In genomic region chr3:98593046-98593936, GRCh38 we compare ENCODE assay signal across 1 cellular context.
A peak's percentile ranks its signal among the peaks of the same experiment; 100 is the strongest.
TF ChIP-seq lines count a peak whose summit lies in the region.

CPOX (minus strand) TSS chr3:98593611; CDS start chr3:98593504, 107 bp downstream.

TF ChIP-seq in K562, 482 proteins besides CTCF, POLR2A, EP300 and RAD21 (continued from another document and continues in another):
- peak; percentile 46 for TF ChIP-seq PRDM10 (IDR thresholded peaks at IDR 0.05; ENCODE audit: partially characterized antibody)
- 0 out of 2 replicates have a peak, but pooled peaks have one; percentile 49 for TF ChIP-seq MITF (IDR thresholded peaks at IDR 0.05)
- peak in 1 of 3 experiments; percentile 40 for TF ChIP-seq YY1 (IDR thresholded peaks at IDR 0.05; ENCODE audit: borderline replicate concordance in 1 of 3, control insufficient read depth in 1 of 3, extremely low read depth in 1 of 3, insufficient read depth in 3 of 3, insufficient read length in 1 of 3, insufficient replicate concordance in 2 of 3, low read depth in 1 of 3, low read length in 2 of 3)
- TF ChIP-seq ZKSCAN1 (IDR thresholded peaks at IDR 0.05; ENCODE audit: low read depth, low read length): peak; percentile 18; the same call in 1 of the 2 replicates
- no peak for TF ChIP-seq ARID3A (IDR thresholded peaks at IDR 0.05; ENCODE audit: borderline replicate concordance, low read depth, low read length)
- peak; percentile 88 for TF ChIP-seq HCFC1 (IDR thresholded peaks at IDR 0.05; ENCODE audit: low read depth, low read length)
- no peak for TF ChIP-seq ZNF175 (CRISPR knock-in tag; IDR thresholded peaks at IDR 0.05; ENCODE audit: low read depth)
- peak in 1 of 2 experiments; percentile 52; a peak in 2 of 4 replicates for TF ChIP-seq HDAC1 (IDR thresholded peaks at IDR 0.05)
- TF ChIP-seq ATF7 (IDR thresholded peaks at IDR 0.05): peak; percentile 47; the same call in 1 of the 2 replicates
- peak; percentile 89 to 90 for TF ChIP-seq FOXK2 (conservative IDR thresholded peaks at IDR 0.05 in 1 of 2, IDR thresholded peaks at IDR 0.05 in 1 of 2; ENCODE audit: low read depth in 2 of 2)
- peak; percentile 36; the same call in 1 of the 2 replicates for TF ChIP-seq L3MBTL2 (IDR thresholded peaks at IDR 0.05)
- TF ChIP-seq RBBP5 (IDR thresholded peaks at IDR 0.05; ENCODE audit: borderline replicate concordance, insufficient read depth, low read length, poor library complexity, severe bottlenecking): peak; percentile 73
- peak; percentile 61 for TF ChIP-seq JUND (IDR thresholded peaks at IDR 0.05; ENCODE audit: borderline replicate concordance, low read depth, low read length)
- TF ChIP-seq JUND (tag; IDR thresholded peaks at IDR 0.05; ENCODE audit: borderline replicate concordance, low read depth, low read length): no peak
- TF ChIP-seq SETDB1 (IDR thresholded peaks at IDR 0.05; ENCODE audit: low read length): no peak
- peak; percentile 50 to 80 for TF ChIP-seq MNT (conservative IDR thresholded peaks at IDR 0.05)
- TF ChIP-seq TAF1 (IDR thresholded peaks at IDR 0.05; ENCODE audit: control insufficient read depth, extremely low read depth, insufficient read depth, low read length, severe bottlenecking): peak; percentile 57
- no peak for TF ChIP-seq BMI1 (IDR thresholded peaks at IDR 0.05; ENCODE audit: low read length)
- 0 out of 2 replicates have a peak, but pooled peaks have one; percentile 55 for TF ChIP-seq MTA3 (IDR thresholded peaks at IDR 0.05; ENCODE audit: borderline replicate concordance)
- peak; percentile 78 for TF ChIP-seq CBFA2T2 (conservative IDR thresholded peaks at IDR 0.05)
- peak; percentile 75 for TF ChIP-seq NFIC (IDR thresholded peaks at IDR 0.05)
- TF ChIP-seq TOE1 (IDR thresholded peaks at IDR 0.05; ENCODE audit: borderline replicate concordance): 0 out of 2 replicates have a peak, but pooled peaks have one; percentile 46
- no peak for TF ChIP-seq TOE1 (CRISPR knock-in tag; IDR thresholded peaks at IDR 0.05; ENCODE audit: borderline replicate concordance, low read depth)
- TF ChIP-seq SMARCC2 (IDR thresholded peaks at IDR 0.05; ENCODE audit: low read depth): no peak
- peak; percentile 7 for TF ChIP-seq ZFP36 (IDR thresholded peaks at IDR 0.05; ENCODE audit: low read depth, low read length, partially characterized antibody)
- TF ChIP-seq FOXA1 (IDR thresholded peaks at IDR 0.05; ENCODE audit: borderline replicate concordance): peak; percentile 67; the same call in 1 of the 2 replicates
- TF ChIP-seq SIX5 (IDR thresholded peaks at IDR 0.05; ENCODE audit: borderline replicate concordance in 1 of 2, insufficient read depth in 1 of 2, low read depth in 1 of 2, low read length in 2 of 2): peak; percentile 46 to 64; a peak in 3 of 4 replicates
- TF ChIP-seq GATA2 (CRISPR knock-in tag; IDR thresholded peaks at IDR 0.05): peak; percentile 94
- TF ChIP-seq CEBPG (CRISPR knock-in tag; IDR thresholded peaks at IDR 0.05): no peak
- TF ChIP-seq CEBPG (tag; conservative IDR thresholded peaks at IDR 0.05 in 1 of 2, IDR thresholded peaks at IDR 0.05 in 1 of 2): peak in 1 of 2 experiments; percentile 55; a peak in 1 of 4 replicates
- TF ChIP-seq SRSF1 (IDR thresholded peaks at IDR 0.05; ENCODE audit: low read depth, low read length): no peak
- TF ChIP-seq SP2 (IDR thresholded peaks at IDR 0.05; ENCODE audit: extremely low read depth, low read depth, low read length, poor library complexity, severe bottlenecking): no peak
- peak; percentile 39; the same call in 1 of the 2 replicates for TF ChIP-seq STAT5A (IDR thresholded peaks at IDR 0.05; ENCODE audit: borderline replicate concordance, low read length)
- peak; percentile 60; the same call in 1 of the 2 replicates for TF ChIP-seq NCOA1 (IDR thresholded peaks at IDR 0.05; ENCODE audit: low read depth)
- TF ChIP-seq GTF2E2 (tag; IDR thresholded peaks at IDR 0.05): no peak
- TF ChIP-seq RBFOX2 (IDR thresholded peaks at IDR 0.05; ENCODE audit: low read depth, low read length): peak; percentile 72
- TF ChIP-seq TEAD4 (IDR thresholded peaks at IDR 0.05; ENCODE audit: low read length): peak; percentile 71
- no peak for TF ChIP-seq TEAD4 (CRISPR knock-in tag; IDR thresholded peaks at IDR 0.05; ENCODE audit: borderline replicate concordance)
- TF ChIP-seq ZNF696 (CRISPR knock-in tag; conservative IDR thresholded peaks at IDR 0.05): no peak
- TF ChIP-seq ZSCAN29 (IDR thresholded peaks at IDR 0.05): peak; percentile 88; the same call in 1 of the 2 replicates
- TF ChIP-seq CXXC5 (CRISPR knock-in tag; IDR thresholded peaks at IDR 0.05): peak; percentile 99
- TF ChIP-seq ARHGAP35 (IDR thresholded peaks at IDR 0.05; ENCODE audit: partially characterized antibody): no peak
- no peak for TF ChIP-seq ESRRB (CRISPR knock-in tag; IDR thresholded peaks at IDR 0.05; ENCODE audit: borderline replicate concordance)
- no peak for TF ChIP-seq CBX5 (IDR thresholded peaks at IDR 0.05; ENCODE audit: borderline replicate concordance, low read depth)
- peak; percentile 65; the same call in 1 of the 2 replicates for TF ChIP-seq PHF8 (IDR thresholded peaks at IDR 0.05; ENCODE audit: borderline replicate concordance, low read length)
- TF ChIP-seq MYC (IDR thresholded peaks at IDR 0.05; ENCODE audit: low read depth, low read length): peak; percentile 45
- TF ChIP-seq MYC (CRISPR knock-in tag; IDR thresholded peaks at IDR 0.05; ENCODE audit: borderline replicate concordance, low read depth): no peak
- no peak for TF ChIP-seq ZBTB5 (IDR thresholded peaks at IDR 0.05)
- TF ChIP-seq HNRNPLL (IDR thresholded peaks at IDR 0.05; ENCODE audit: low read depth, low read length, poor library complexity, severe bottlenecking): peak; percentile 83
- TF ChIP-seq MBD2 (IDR thresholded peaks at IDR 0.05; ENCODE audit: borderline replicate concordance, low read depth): peak; percentile 31; the same call in 1 of the 2 replicates
- no peak; the same call in 1 of the 2 replicates for TF ChIP-seq PKNOX1 (IDR thresholded peaks at IDR 0.05)
- TF ChIP-seq NRF1 (conservative IDR thresholded peaks at IDR 0.05 in 1 of 2, IDR thresholded peaks at IDR 0.05 in 1 of 2): peak; percentile 86 to 88
- TF ChIP-seq CREB1 (IDR thresholded peaks at IDR 0.05): peak; percentile 67
- TF ChIP-seq CREB1 (CRISPR knock-in tag; IDR thresholded peaks at IDR 0.05): peak; percentile 69
- TF ChIP-seq DPF2 (IDR thresholded peaks at IDR 0.05): peak; percentile 80
- TF ChIP-seq SP1 (CRISPR knock-in tag; IDR thresholded peaks at IDR 0.05): no peak
- TF ChIP-seq E2F1 (CRISPR knock-in tag; IDR thresholded peaks at IDR 0.05): peak; percentile 76; the same call in 1 of the 2 replicates
- no peak for TF ChIP-seq ZNF512 (tag; IDR thresholded peaks at IDR 0.05)
